1 cellular context compared by ENCODE assay signal in the genomic region with DNA sequence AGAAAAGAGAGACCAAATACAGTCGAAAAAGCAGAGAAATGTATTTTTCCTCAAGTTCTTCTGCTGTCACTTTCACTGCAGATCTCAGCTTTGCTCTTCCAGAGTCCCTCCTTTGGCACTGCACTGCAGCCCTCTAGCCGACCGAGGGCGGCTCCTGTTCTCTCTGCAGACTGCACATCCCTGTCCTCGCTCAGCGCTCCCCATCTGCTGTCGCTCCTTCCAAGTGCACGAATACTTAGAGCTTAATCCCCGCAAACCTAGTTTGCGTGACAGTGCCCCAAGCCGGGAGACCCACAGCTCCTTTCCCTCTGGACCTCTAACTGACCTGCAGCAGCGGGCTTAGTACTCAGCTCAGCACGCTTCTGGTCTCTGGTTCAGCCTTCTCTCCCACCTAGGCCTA.
TF ChIP-seq lines count a peak whose summit lies in the region.

No MANE protein-coding gene starts in this region.

TF ChIP-seq in H1, 55 proteins besides CTCF, POLR2A, EP300 and RAD21:
- TF ChIP-seq USF2 (IDR thresholded peaks at IDR 0.05; ENCODE audit: low read length) (no peak), TBP (IDR thresholded peaks at IDR 0.05; ENCODE audit: low read depth, low read length) (peak; percentile 21; the same call in 1 of the 2 replicates)
TF ChIP-seq in H1: peak in this region for 1.
